In genomic region chr7:26624839-26625238, GRCh38 we compare ENCODE assay signal across 27 cellular contexts.
"Had no signal": no experiment of that assay in that cellular context is flagged by ENCODE, and none has a peak within 500 bp of the region (broad histone marks: within the 10 kb centered on the region; RNA-seq: fewer than 3 reads in every experiment).

No MANE protein-coding gene starts in this region.

- H3K27ac Mint-ChIP-seq: dendritic cell treated with granulocyte-macrophage colony-stimulating factor and Interleukin-4, amounts not matched to agents 40 ng/mL and 50 ng/mL, for 4 days; memory B cell; mesothelial cell of epicardium; naive B cell; natural killer cell treated with Interleukin-12 subunit alpha and Interleukin-12 subunit beta and Interleukin-15 and Interleukin-18, amount 100 ng/mL, for 72 hours; stimulated activated naive CD8-positive, alpha-beta T cell treated with anti-CD3 and anti-CD28 coated beads, Interleukin-15, amount 100 ng/mL, for 72 hours had no signal

- DNase-seq: central memory CD4-positive, alpha-beta T cell; effector memory CD4-positive, alpha-beta T cell; foreskin keratinocyte; left colon; mucosa of descending colon; naive B cell; psoas muscle; right lobe of liver; small intestine; stimulated activated CD4-positive, alpha-beta T cell treated with anti-CD3 and anti-CD28 coated beads, Interleukin-12 subunit alpha, Interleukin-12 subunit beta, amount 100 ng/mL, for 4 hours; stimulated activated CD4-positive, alpha-beta T cell treated with anti-CD3 and anti-CD28 coated beads, Interleukin-1b, Interleukin-23, amount 100 ng/mL, for 48 hours; stimulated activated CD4-positive, alpha-beta T cell treated with anti-CD3 and anti-CD28 coated beads, Interleukin-4, amount 100 ng/mL, for 1 hour; stimulated activated CD8-positive, alpha-beta memory T cell treated with anti-CD3 and anti-CD28 coated beads, Interleukin-4, amount 100 ng/mL, for 48 hours; stimulated activated naive CD4-positive, alpha-beta T cell; stimulated activated naive CD8-positive, alpha-beta T cell treated with anti-CD3 and anti-CD28 coated beads, Interleukin-15, amount 100 ng/mL, for 72 hours; transverse colon had no signal

- H3K9me3 Mint-ChIP-seq: dendritic cell treated with granulocyte-macrophage colony-stimulating factor and Interleukin-4, amounts not matched to agents 40 ng/mL and 50 ng/mL, for 4 days; natural killer cell treated with Interleukin-12 subunit alpha and Interleukin-12 subunit beta and Interleukin-15 and Interleukin-18, amount 100 ng/mL, for 72 hours; neural crest cell; stimulated activated naive CD8-positive, alpha-beta T cell treated with anti-CD3 and anti-CD28 coated beads, Interleukin-15, amount 100 ng/mL, for 72 hours had no signal

- H3K36me3 ChIP-seq: esophagus muscularis mucosa, gastroesophageal sphincter, heart left ventricle, right lobe of liver, suprapubic skin, transverse colon had no signal

- H3K4me3 ChIP-seq: esophagus muscularis mucosa, gastroesophageal sphincter, heart left ventricle, hepatocyte, lung, mucosa of descending colon, psoas muscle, right lobe of liver, suprapubic skin, transverse colon had no signal

- H3K4me3 Mint-ChIP-seq: dendritic cell treated with granulocyte-macrophage colony-stimulating factor and Interleukin-4, amounts not matched to agents 40 ng/mL and 50 ng/mL, for 4 days; memory B cell; mesothelial cell of epicardium; naive B cell; natural killer cell treated with Interleukin-12 subunit alpha and Interleukin-12 subunit beta and Interleukin-15 and Interleukin-18, amount 100 ng/mL, for 72 hours; neural crest cell; stimulated activated naive CD8-positive, alpha-beta T cell treated with anti-CD3 and anti-CD28 coated beads, Interleukin-15, amount 100 ng/mL, for 72 hours had no signal

- H3K4me1 ChIP-seq: esophagus muscularis mucosa, foreskin keratinocyte, gastroesophageal sphincter, heart left ventricle, psoas muscle, right lobe of liver, suprapubic skin, transverse colon had no signal

- H3K4me1 Mint-ChIP-seq: memory B cell; mesothelial cell of epicardium; naive B cell; stimulated activated naive CD8-positive, alpha-beta T cell treated with anti-CD3 and anti-CD28 coated beads, Interleukin-15, amount 100 ng/mL, for 72 hours had no signal

- H3K27me3 Mint-ChIP-seq: dendritic cell treated with granulocyte-macrophage colony-stimulating factor and Interleukin-4, amounts not matched to agents 40 ng/mL and 50 ng/mL, for 4 days; memory B cell; naive B cell had no signal

- H3K36me3 Mint-ChIP-seq: mesothelial cell of epicardium; naive B cell; natural killer cell treated with Interleukin-12 subunit alpha and Interleukin-12 subunit beta and Interleukin-15 and Interleukin-18, amount 100 ng/mL, for 72 hours had no signal

- H3K27me3 ChIP-seq: foreskin keratinocyte, gastroesophageal sphincter, hepatocyte, right lobe of liver, suprapubic skin, transverse colon had no signal

- H3K9me3 ChIP-seq: esophagus muscularis mucosa, gastroesophageal sphincter, heart left ventricle, mucosa of descending colon, psoas muscle, right lobe of liver, suprapubic skin, transverse colon had no signal

- ATAC-seq: foreskin keratinocyte; gastroesophageal sphincter; left colon; mucosa of descending colon; natural killer cell treated with Interleukin-12 subunit alpha and Interleukin-12 subunit beta and Interleukin-15 and Interleukin-18, amount 100 ng/mL, for 72 hours; psoas muscle; right lobe of liver; stimulated activated naive CD8-positive, alpha-beta T cell treated with anti-CD3 and anti-CD28 coated beads, Interleukin-15, amount 100 ng/mL, for 72 hours had no signal

- H3K27ac ChIP-seq: esophagus muscularis mucosa, foreskin keratinocyte, gastroesophageal sphincter, heart left ventricle, hepatocyte, psoas muscle, right lobe of liver, suprapubic skin, transverse colon had no signal
